Comparison of ENCODE assay signal across 1 cellular context in genomic region chr6:894274-894673, GRCh38.
A peak's percentile ranks its signal among the peaks of the same experiment; 100 is the strongest.
TF ChIP-seq lines count a peak whose summit lies in the region.

No MANE protein-coding gene starts in this region.

TF ChIP-seq in K562, 482 proteins besides CTCF, POLR2A, EP300 and RAD21 (continued from another document):
- peak; percentile 61 for TF ChIP-seq CTCFL (IDR thresholded peaks at IDR 0.05; ENCODE audit: borderline replicate concordance, insufficient read depth, low read depth, low read length, poor library complexity, severe bottlenecking)
- TF ChIP-seq RNF2 (IDR thresholded peaks at IDR 0.05) = no peak
- no peak for TF ChIP-seq SMAD2 (IDR thresholded peaks at IDR 0.05; ENCODE audit: low read depth, low read length)
- no peak for TF ChIP-seq XRCC4 (IDR thresholded peaks at IDR 0.05; ENCODE audit: extremely low read depth, insufficient read depth, insufficient read length)
- no peak for TF ChIP-seq BHLHE40 (IDR thresholded peaks at IDR 0.05; ENCODE audit: low read length)
